19 cellular contexts compared by ENCODE assay signal in genomic region chr9:91503650-91504007, GRCh38.
DNase-seq lines count a peak whose midpoint lies in the region; ATAC-seq, FAIRE-seq and TF ChIP-seq lines count a peak whose summit lies in the region.
"Had no signal": no experiment of that assay in that cellular context is flagged by ENCODE, and none has a peak within 500 bp of the region (broad histone marks: within the 10 kb centered on the region; RNA-seq: fewer than 3 reads in every experiment).

No MANE protein-coding gene starts in this region.

- no peak overlapping the region for H2BK15ac ChIP-seq in mesenchymal stem cell (ENCODE audit: low read depth, poor library complexity, severe bottlenecking)

- peak overlapping the region in 1 of 2 experiments; percentile 37 for H3K18ac ChIP-seq in mesenchymal stem cell (ENCODE audit: low read depth in 1 of 2, low read length in 2 of 2)

- H3K9ac ChIP-seq in mesenchymal stem cell (ENCODE audit: low read length), result no peak overlapping the region

- H3K14ac ChIP-seq in mesenchymal stem cell (ENCODE audit: low read length in 2 of 2), result no peak overlapping the region

- TF ChIP-seq POLR2A in spleen (IDR thresholded peaks at IDR 0.05), result no peak

- H3K27ac ChIP-seq in mesenchymal stem cell (ENCODE audit: low read length, poor library complexity, severe bottlenecking) (no peak overlapping the region), spleen (peak overlapping the region in 1 of 8 donors; percentile 32)
- H3K27ac ChIP-seq: adrenal gland, thyroid gland had no signal

- TF ChIP-seq CTCF in bronchial epithelial cell (IDR thresholded peaks at IDR 0.05; ENCODE audit: insufficient read depth, low read length, severe bottlenecking) (no peak), spleen (IDR thresholded peaks at IDR 0.05 in 8 of 11, conservative IDR thresholded peaks at IDR 0.05 in 3 of 11) (no peak)

- no peaks in the 10 kb centered on the region for H3K4me1 Mint-ChIP-seq in stimulated activated naive CD8-positive, alpha-beta T cell treated with anti-CD3 and anti-CD28 coated beads, Interleukin-15, amount 100 ng/mL, for 72 hours
- H3K4me1 Mint-ChIP-seq: nephron had no signal

- no peaks in the 10 kb centered on the region for H3K9me3 Mint-ChIP-seq in stimulated activated naive CD8-positive, alpha-beta T cell treated with anti-CD3 and anti-CD28 coated beads, Interleukin-15, amount 100 ng/mL, for 72 hours
- H3K9me3 Mint-ChIP-seq: CD8-positive, alpha-beta T cell; nephron; WTC11 had no signal

- DNase-seq in stimulated activated naive CD8-positive, alpha-beta T cell treated with anti-CD3 and anti-CD28 coated beads, Interleukin-15, Interleukin-2, amounts not matched to agents 100 U/mL and 50 U/mL, for 24 hours, result no peak
- DNase-seq in stimulated activated naive CD8-positive, alpha-beta T cell treated with anti-CD3 and anti-CD28 coated beads, Interleukin-15, amount 100 ng/mL, for 72 hours, result no peak
- DNase-seq in bronchial epithelial cell (ENCODE audit: low read depth) (peak; percentile 41), mesenchymal stem cell (peak; percentile 65), NCI-H1436 (lab: John Stamatoyannopoulos, UW) (no peak), spleen (no peak), NCI-H1930 (lab: John Stamatoyannopoulos, UW) (no peak), D341Med (ENCODE audit: low spot score) (no peak)
- DNase-seq: CD8-positive, alpha-beta T cell; DMS79; effector CD8-positive, alpha-beta T cell; islet precursor cell; NCI-H1092; NCI-H2081 treated with DMSO at 0.1 percent for 48 hours; SHP77; thyroid gland had no signal

- no peak overlapping the region for H2BK120ac ChIP-seq in mesenchymal stem cell (ENCODE audit: low read depth, low read length)

- no peak overlapping the region for H3K4ac ChIP-seq in mesenchymal stem cell (ENCODE audit: low read depth in 1 of 2, low read length in 2 of 2)

- intact Hi-C loops in spleen (cut with DNase I; ENCODE audit: low total_unique reads), result no loop called here

- no peak overlapping the region for H3K27ac Mint-ChIP-seq in stimulated activated naive CD8-positive, alpha-beta T cell treated with anti-CD3 and anti-CD28 coated beads, Interleukin-15, amount 100 ng/mL, for 72 hours
- H3K27ac Mint-ChIP-seq: CD8-positive, alpha-beta T cell; WTC11 had no signal

- no peak overlapping the region for H2AK5ac ChIP-seq in mesenchymal stem cell (ENCODE audit: low read length, severe bottlenecking)

- no peaks in the 10 kb centered on the region for H3K79me1 ChIP-seq in mesenchymal stem cell (replicated peaks; ENCODE audit: low read length, poor library complexity, severe bottlenecking)

- no peak overlapping the region for H4K91ac ChIP-seq in mesenchymal stem cell (ENCODE audit: low read length)

- no peak overlapping the region for H2BK5ac ChIP-seq in mesenchymal stem cell (ENCODE audit: low read depth, low read length, poor library complexity, severe bottlenecking)

- peak overlapping the region; percentile 8 for H2AFZ ChIP-seq in mesenchymal stem cell (ENCODE audit: low read depth, low read length)

- H3K36me3 ChIP-seq in bronchial epithelial cell (ENCODE audit: control insufficient read depth, insufficient read depth, low read length) (no peaks in the 10 kb centered on the region), mesenchymal stem cell (ENCODE audit: control insufficient read depth in 1 of 2, insufficient read depth in 2 of 2, low read depth in 1 of 2, low read length in 2 of 2) (no peaks in the 10 kb centered on the region), spleen (no peaks in the 10 kb centered on the region)
- H3K36me3 ChIP-seq: adrenal gland, thyroid gland had no signal

- H3K4me3 ChIP-seq in bronchial epithelial cell (ENCODE audit: low read depth, low read length), result no peak overlapping the region
- no peak overlapping the region for H3K4me3 ChIP-seq in mesenchymal stem cell (ENCODE audit: insufficient read depth in 1 of 2, low read depth in 1 of 2, low read length in 2 of 2)
- no peak overlapping the region for H3K4me3 ChIP-seq in spleen
- H3K4me3 ChIP-seq: adrenal gland, thyroid gland had no signal

- H3K23ac ChIP-seq in mesenchymal stem cell (ENCODE audit: low read length in 2 of 2), result no peak overlapping the region

- H3K27me3 ChIP-seq in bronchial epithelial cell (ENCODE audit: control insufficient read depth, insufficient read depth, low read length), result no peaks in the 10 kb centered on the region
- H3K27me3 ChIP-seq in mesenchymal stem cell (ENCODE audit: control insufficient read depth in 1 of 2, insufficient read depth in 1 of 2, low read length in 2 of 2), result no peaks in the 10 kb centered on the region
- H3K27me3 ChIP-seq in spleen (replicated peaks in 1 of 7), result no peaks in the 10 kb centered on the region
- H3K27me3 ChIP-seq: adrenal gland, thyroid gland had no signal

- no peak overlapping the region for H3K4me2 ChIP-seq in mesenchymal stem cell (ENCODE audit: low read length, poor library complexity, severe bottlenecking)

- peak; percentile 31 for ATAC-seq in stimulated activated naive CD8-positive, alpha-beta T cell treated with anti-CD3 and anti-CD28 coated beads, Interleukin-15, Interleukin-2, amounts not matched to agents 100 U/mL and 50 U/mL, for 24 hours
- ATAC-seq in stimulated activated naive CD8-positive, alpha-beta T cell treated with anti-CD3 and anti-CD28 coated beads, Interleukin-15, amount 100 ng/mL, for 72 hours, result no peak
- ATAC-seq: CD8-positive, alpha-beta T cell; WTC11 had no signal

- no peaks in the 10 kb centered on the region for H3K9me3 ChIP-seq in mesenchymal stem cell (ENCODE audit: control insufficient read depth, low read length)
- H3K9me3 ChIP-seq in spleen, result no peaks in the 10 kb centered on the region
- H3K9me3 ChIP-seq: adrenal gland, thyroid gland had no signal

- no peak for FAIRE-seq in bronchial epithelial cell (lab: Jason Lieb, UNC)

- WGBS in mesenchymal stem cell, result 55% methylated on average over 3 of the region's 3 CpGs
- 41 to 61% (median 52%) methylated on average over 3 of the region's 3 CpGs for WGBS in spleen, 5 donors

- H3K4me3 Mint-ChIP-seq in stimulated activated naive CD8-positive, alpha-beta T cell treated with anti-CD3 and anti-CD28 coated beads, Interleukin-15, amount 100 ng/mL, for 72 hours, result no peak overlapping the region
- H3K4me3 Mint-ChIP-seq: CD8-positive, alpha-beta T cell; nephron; WTC11 had no signal

- peaks cover 4% of the 10 kb centered on the region for H3K4me1 ChIP-seq in mesenchymal stem cell (ENCODE audit: control insufficient read depth, insufficient read depth, low read depth, low read length)
- no peaks in the 10 kb centered on the region for H3K4me1 ChIP-seq in spleen
- H3K4me1 ChIP-seq: adrenal gland, thyroid gland had no signal

- H2BK12ac ChIP-seq in mesenchymal stem cell (ENCODE audit: low read length in 2 of 2), result peak overlapping the region in 1 of 2 experiments; percentile 79

- peak overlapping the region; percentile 59 for H4K8ac ChIP-seq in mesenchymal stem cell (ENCODE audit: low read length)

- peaks cover 7% of the 10 kb centered on the region for H3K27me3 Mint-ChIP-seq in stimulated activated naive CD8-positive, alpha-beta T cell treated with anti-CD3 and anti-CD28 coated beads, Interleukin-15, amount 100 ng/mL, for 72 hours

Comparison
In these comparisons a context has a peak if more than half of its experiments do, and no peak if none do; other contexts are left out.
1. DNase-seq: peak in bronchial epithelial cell (single experiment) and mesenchymal stem cell (single experiment); none in stimulated activated naive CD8-positive, alpha-beta T cell treated with anti-CD3 and anti-CD28 coated beads, Interleukin-15, Interleukin-2, amounts not matched to agents 100 U/mL and 50 U/mL, for 24 hours (single experiment), stimulated activated naive CD8-positive, alpha-beta T cell treated with anti-CD3 and anti-CD28 coated beads, Interleukin-15, amount 100 ng/mL, for 72 hours (0 of 2), NCI-H1436 (single experiment), spleen (single experiment), NCI-H1930 (0 of 2) and D341Med (single experiment).